ENCODE assay signal across 9 cellular contexts in the genomic region with DNA sequence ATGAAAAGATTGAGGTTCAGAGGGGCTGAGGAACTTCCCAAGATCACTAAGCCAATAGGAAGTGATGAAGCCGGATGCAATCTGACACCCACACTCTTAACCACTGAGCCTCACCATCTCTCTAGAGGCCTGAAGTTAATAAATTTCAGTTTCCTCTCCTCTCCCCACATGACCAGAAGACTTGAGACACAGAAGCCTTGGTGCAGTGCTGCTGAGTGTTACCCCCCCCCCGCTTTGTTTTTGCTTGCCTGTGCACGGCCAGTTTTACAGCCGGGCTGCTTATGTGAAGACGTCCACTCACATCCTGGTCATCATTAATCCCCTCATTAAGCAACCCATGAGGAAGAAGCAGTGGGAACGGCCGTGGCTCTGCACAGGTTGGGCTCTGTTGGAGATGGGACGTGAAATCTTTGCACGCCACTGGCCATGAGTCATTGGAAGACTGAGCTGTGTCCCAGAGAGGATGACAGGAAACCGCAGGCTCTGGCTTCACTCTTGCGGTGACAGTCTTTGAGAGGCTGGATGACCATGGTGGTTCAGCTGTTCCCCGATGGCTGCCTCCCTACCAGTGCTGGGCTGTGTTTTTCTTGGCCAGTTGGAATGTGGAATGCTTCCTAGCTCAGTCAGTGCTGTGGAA.
DNase-seq lines count a peak whose midpoint lies in the region; TF ChIP-seq lines count a peak whose summit lies in the region.
"Had no signal": no experiment of that assay in that cellular context is flagged by ENCODE, and none has a peak within 500 bp of the region (broad histone marks: within the 10 kb centered on the region; RNA-seq: fewer than 3 reads in every experiment).

No MANE protein-coding gene starts in this region.

- no peak for TF ChIP-seq CTCF in thyroid gland (IDR thresholded peaks at IDR 0.05)
- no peak for TF ChIP-seq CTCF in GM10266 (IDR thresholded peaks at IDR 0.05; ENCODE audit: control insufficient read depth, insufficient read depth, low read depth, missing control alignments)
- no peak for TF ChIP-seq CTCF in sigmoid colon (IDR thresholded peaks at IDR 0.05)

- H3K4me3 ChIP-seq in thyroid gland (replicated peaks in 1 of 3) (no peak overlapping the region), sigmoid colon (no peak overlapping the region)

- no peak overlapping the region for H3K27ac ChIP-seq in thyroid gland
- no peak overlapping the region for H3K27ac ChIP-seq in sigmoid colon
- H3K27ac ChIP-seq: VCaP had no signal

- H3K4me1 ChIP-seq in thyroid gland (no peaks in the 10 kb centered on the region), sigmoid colon (peaks cover 0 to 16% (median 4%) of the 10 kb centered on the region in 4 donors)

- TF ChIP-seq POLR2A in thyroid gland (IDR thresholded peaks at IDR 0.05): no peak
- TF ChIP-seq POLR2A in sigmoid colon (IDR thresholded peaks at IDR 0.05): no peak

- DNase-seq in SIG-M5 treated with dmso at 0.1 percent for 504 hours (lab: John Stamatoyannopoulos, UW; ENCODE audit: unreplicated experiment) (peak; percentile 5), SIG-M5 (lab: John Stamatoyannopoulos, UW) (no peak), M059J (ENCODE audit: low read depth) (peak; percentile 100), fibroblast of the conjunctiva (ENCODE audit: low read depth) (peak; percentile 12), thyroid gland (peak; percentile 18 to 41), HT-29 (ENCODE audit: low spot score) (no peak), GM10266 (ENCODE audit: extremely low spot score) (no peak), sigmoid colon (no peak)

- intact Hi-C loops in thyroid gland (cut with DNase I): no loop called here
- intact Hi-C loops in sigmoid colon (cut with DNase I): no loop called here

- H3K36me3 ChIP-seq in thyroid gland: no peaks in the 10 kb centered on the region
- no peaks in the 10 kb centered on the region for H3K36me3 ChIP-seq in sigmoid colon

- H3K27me3 ChIP-seq in thyroid gland (no peaks in the 10 kb centered on the region), sigmoid colon (no peaks in the 10 kb centered on the region)

- H3K9me3 ChIP-seq in thyroid gland (no peaks in the 10 kb centered on the region), sigmoid colon (no peaks in the 10 kb centered on the region)

- WGBS in thyroid gland, 2 donors: 50 to 78% methylated on average over 12 of the region's 12 CpGs
- WGBS in sigmoid colon, 2 donors: 55 to 72% methylated on average over 12 of the region's 12 CpGs

- TF ChIP-seq EP300 in sigmoid colon (IDR thresholded peaks at IDR 0.05): no peak

Comparison
In these comparisons a context has a peak if more than half of its experiments do, and no peak if none do; other contexts are left out.
1. DNase-seq: peak in SIG-M5 treated with dmso at 0.1 percent for 504 hours (single experiment), M059J (single experiment), fibroblast of the conjunctiva (single experiment) and thyroid gland (2 of 2); none in SIG-M5 (single experiment), HT-29 (single experiment), GM10266 (single experiment) and sigmoid colon (single experiment).